1 cellular context compared by ENCODE assay signal in the genomic region with DNA sequence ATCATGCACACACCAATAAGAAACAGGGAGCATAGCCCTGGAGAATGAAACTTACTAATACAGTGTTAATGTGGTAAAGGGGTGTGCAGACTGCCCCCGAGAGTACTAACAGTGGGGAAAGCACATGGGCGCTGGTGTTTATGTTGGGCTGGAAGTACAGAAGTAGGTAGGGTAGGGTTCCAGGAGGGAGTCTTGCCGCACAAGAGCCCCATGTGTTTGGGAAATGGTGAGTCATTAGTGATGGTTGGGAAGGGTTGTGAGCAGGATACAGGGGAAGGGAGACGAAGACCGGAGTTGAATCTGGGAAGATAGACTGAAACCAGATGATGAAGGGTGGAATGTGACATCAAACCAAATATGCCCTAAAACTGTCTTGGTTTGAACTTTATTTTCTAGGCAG.
TF ChIP-seq lines count a peak whose summit lies in the region.

No MANE protein-coding gene starts in this region.

TF ChIP-seq in GM23338, 12 proteins besides CTCF, POLR2A, EP300 and RAD21:
- TF ChIP-seq, protein P1, sequence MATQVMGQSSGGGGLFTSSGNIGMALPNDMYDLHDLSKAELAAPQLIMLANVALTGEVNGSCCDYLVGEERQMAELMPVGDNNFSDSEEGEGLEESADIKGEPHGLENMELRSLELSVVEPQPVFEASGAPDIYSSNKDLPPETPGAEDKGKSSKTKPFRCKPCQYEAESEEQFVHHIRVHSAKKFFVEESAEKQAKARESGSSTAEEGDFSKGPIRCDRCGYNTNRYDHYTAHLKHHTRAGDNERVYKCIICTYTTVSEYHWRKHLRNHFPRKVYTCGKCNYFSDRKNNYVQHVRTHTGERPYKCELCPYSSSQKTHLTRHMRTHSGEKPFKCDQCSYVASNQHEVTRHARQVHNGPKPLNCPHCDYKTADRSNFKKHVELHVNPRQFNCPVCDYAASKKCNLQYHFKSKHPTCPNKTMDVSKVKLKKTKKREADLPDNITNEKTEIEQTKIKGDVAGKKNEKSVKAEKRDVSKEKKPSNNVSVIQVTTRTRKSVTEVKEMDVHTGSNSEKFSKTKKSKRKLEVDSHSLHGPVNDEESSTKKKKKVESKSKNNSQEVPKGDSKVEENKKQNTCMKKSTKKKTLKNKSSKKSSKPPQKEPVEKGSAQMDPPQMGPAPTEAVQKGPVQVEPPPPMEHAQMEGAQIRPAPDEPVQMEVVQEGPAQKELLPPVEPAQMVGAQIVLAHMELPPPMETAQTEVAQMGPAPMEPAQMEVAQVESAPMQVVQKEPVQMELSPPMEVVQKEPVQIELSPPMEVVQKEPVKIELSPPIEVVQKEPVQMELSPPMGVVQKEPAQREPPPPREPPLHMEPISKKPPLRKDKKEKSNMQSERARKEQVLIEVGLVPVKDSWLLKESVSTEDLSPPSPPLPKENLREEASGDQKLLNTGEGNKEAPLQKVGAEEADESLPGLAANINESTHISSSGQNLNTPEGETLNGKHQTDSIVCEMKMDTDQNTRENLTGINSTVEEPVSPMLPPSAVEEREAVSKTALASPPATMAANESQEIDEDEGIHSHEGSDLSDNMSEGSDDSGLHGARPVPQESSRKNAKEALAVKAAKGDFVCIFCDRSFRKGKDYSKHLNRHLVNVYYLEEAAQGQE (IDR thresholded peaks at IDR 0.05; ENCODE audit: unreplicated experiment) = no peak
- TF ChIP-seq EZH2 (IDR thresholded peaks at IDR 0.05; ENCODE audit: low read depth, unreplicated experiment) = no peak
- TF ChIP-seq, protein P2, sequence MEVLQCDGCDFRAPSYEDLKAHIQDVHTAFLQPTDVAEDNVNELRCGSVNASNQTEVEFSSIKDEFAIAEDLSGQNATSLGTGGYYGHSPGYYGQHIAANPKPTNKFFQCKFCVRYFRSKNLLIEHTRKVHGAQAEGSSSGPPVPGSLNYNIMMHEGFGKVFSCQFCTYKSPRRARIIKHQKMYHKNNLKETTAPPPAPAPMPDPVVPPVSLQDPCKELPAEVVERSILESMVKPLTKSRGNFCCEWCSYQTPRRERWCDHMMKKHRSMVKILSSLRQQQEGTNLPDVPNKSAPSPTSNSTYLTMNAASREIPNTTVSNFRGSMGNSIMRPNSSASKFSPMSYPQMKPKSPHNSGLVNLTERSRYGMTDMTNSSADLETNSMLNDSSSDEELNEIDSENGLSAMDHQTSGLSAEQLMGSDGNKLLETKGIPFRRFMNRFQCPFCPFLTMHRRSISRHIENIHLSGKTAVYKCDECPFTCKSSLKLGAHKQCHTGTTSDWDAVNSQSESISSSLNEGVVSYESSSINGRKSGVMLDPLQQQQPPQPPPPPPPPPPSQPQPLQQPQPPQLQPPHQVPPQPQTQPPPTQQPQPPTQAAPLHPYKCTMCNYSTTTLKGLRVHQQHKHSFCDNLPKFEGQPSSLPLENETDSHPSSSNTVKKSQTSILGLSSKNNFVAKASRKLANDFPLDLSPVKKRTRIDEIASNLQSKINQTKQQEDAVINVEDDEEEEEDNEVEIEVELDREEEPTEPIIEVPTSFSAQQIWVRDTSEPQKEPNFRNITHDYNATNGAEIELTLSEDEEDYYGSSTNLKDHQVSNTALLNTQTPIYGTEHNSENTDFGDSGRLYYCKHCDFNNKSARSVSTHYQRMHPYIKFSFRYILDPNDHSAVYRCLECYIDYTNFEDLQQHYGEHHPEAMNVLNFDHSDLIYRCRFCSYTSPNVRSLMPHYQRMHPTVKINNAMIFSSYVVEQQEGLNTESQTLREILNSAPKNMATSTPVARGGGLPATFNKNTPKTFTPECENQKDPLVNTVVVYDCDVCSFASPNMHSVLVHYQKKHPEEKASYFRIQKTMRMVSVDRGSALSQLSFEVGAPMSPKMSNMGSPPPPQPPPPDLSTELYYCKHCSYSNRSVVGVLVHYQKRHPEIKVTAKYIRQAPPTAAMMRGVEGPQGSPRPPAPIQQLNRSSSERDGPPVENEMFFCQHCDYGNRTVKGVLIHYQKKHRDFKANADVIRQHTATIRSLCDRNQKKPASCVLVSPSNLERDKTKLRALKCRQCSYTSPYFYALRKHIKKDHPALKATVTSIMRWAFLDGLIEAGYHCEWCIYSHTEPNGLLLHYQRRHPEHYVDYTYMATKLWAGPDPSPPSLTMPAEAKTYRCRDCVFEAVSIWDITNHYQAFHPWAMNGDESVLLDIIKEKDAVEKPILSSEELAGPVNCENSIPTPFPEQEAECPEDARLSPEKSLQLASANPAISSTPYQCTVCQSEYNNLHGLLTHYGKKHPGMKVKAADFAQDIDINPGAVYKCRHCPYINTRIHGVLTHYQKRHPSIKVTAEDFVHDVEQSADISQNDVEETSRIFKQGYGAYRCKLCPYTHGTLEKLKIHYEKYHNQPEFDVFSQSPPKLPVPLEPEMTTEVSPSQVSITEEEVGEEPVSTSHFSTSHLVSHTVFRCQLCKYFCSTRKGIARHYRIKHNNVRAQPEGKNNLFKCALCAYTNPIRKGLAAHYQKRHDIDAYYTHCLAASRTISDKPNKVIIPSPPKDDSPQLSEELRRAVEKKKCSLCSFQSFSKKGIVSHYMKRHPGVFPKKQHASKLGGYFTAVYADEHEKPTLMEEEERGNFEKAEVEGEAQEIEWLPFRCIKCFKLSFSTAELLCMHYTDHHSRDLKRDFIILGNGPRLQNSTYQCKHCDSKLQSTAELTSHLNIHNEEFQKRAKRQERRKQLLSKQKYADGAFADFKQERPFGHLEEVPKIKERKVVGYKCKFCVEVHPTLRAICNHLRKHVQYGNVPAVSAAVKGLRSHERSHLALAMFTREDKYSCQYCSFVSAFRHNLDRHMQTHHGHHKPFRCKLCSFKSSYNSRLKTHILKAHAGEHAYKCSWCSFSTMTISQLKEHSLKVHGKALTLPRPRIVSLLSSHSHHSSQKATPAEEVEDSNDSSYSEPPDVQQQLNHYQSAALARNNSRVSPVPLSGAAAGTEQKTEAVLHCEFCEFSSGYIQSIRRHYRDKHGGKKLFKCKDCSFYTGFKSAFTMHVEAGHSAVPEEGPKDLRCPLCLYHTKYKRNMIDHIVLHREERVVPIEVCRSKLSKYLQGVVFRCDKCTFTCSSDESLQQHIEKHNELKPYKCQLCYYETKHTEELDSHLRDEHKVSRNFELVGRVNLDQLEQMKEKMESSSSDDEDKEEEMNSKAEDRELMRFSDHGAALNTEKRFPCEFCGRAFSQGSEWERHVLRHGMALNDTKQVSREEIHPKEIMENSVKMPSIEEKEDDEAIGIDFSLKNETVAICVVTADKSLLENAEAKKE (CRISPR knock-in tag; IDR thresholded peaks at IDR 0.05) = no peak
- TF ChIP-seq EZH2phosphoT487 (IDR thresholded peaks at IDR 0.05; ENCODE audit: unreplicated experiment) = no peak
- TF ChIP-seq POLR2AphosphoS5 (IDR thresholded peaks at IDR 0.05; ENCODE audit: low read depth) = no peak
